Comparison of ENCODE assay signal across 1 cellular context in genomic region chr1:116679828-116680628, GRCh38.
TF ChIP-seq lines count a peak whose summit lies in the region.

No MANE protein-coding gene starts in this region.

TF ChIP-seq in K562, 482 proteins besides CTCF, POLR2A, EP300 and RAD21 (continued from another document and continues in another):
- TF ChIP-seq ZBTB11 (CRISPR knock-in tag; IDR thresholded peaks at IDR 0.05) (peak in 1 of 3 experiments; percentile 52; a peak in 1 of 6 replicates), PKNOX1 (IDR thresholded peaks at IDR 0.05) (peak; percentile 3; the same call in 1 of the 2 replicates), ZFP1 (CRISPR knock-in tag; IDR thresholded peaks at IDR 0.05) (peak; percentile 54; the same call in 1 of the 2 replicates), HBP1 (CRISPR knock-in tag; IDR thresholded peaks at IDR 0.05) (0 out of 2 replicates have a peak, but pooled peaks have one; percentile 41), NUFIP1 (IDR thresholded peaks at IDR 0.05; ENCODE audit: partially characterized antibody) (peak; percentile 45), MNT (conservative IDR thresholded peaks at IDR 0.05) (no peak), CTBP1 (IDR thresholded peaks at IDR 0.05; ENCODE audit: borderline replicate concordance) (peak; percentile 85), FOXO4 (CRISPR knock-in tag; IDR thresholded peaks at IDR 0.05) (no peak), PML (IDR thresholded peaks at IDR 0.05; ENCODE audit: low read length) (peak; percentile 50; the same call in 1 of the 2 replicates), NR3C1 (CRISPR knock-in tag; IDR thresholded peaks at IDR 0.05) (no peak), ADNP (tag; IDR thresholded peaks at IDR 0.05) (peak; percentile 90; the same call in 1 of the 2 replicates), TFAP4 (CRISPR knock-in tag; IDR thresholded peaks at IDR 0.05; ENCODE audit: borderline replicate concordance) (no peak), ZNF311 (CRISPR knock-in tag; IDR thresholded peaks at IDR 0.05) (no peak), E2F1 (CRISPR knock-in tag; IDR thresholded peaks at IDR 0.05) (no peak), ZNF121 (CRISPR knock-in tag; conservative IDR thresholded peaks at IDR 0.05) (no peak), SIN3B (IDR thresholded peaks at IDR 0.05; ENCODE audit: low read depth) (no peak), XRCC3 (IDR thresholded peaks at IDR 0.05) (no peak), KLF16 (IDR thresholded peaks at IDR 0.05) (peak; percentile 82), ZNF316 (IDR thresholded peaks at IDR 0.05) (peak; percentile 35; the same call in 1 of the 2 replicates), SAFB (IDR thresholded peaks at IDR 0.05; ENCODE audit: borderline replicate concordance, low read depth, low read length) (no peak), FOXM1 (IDR thresholded peaks at IDR 0.05; ENCODE audit: low read depth) (peak; percentile 46; the same call in 1 of the 2 replicates), FOXM1 (CRISPR knock-in tag; IDR thresholded peaks at IDR 0.05; ENCODE audit: low read depth) (no peak), PHB2 (IDR thresholded peaks at IDR 0.05; ENCODE audit: low read depth) (peak; percentile 34; the same call in 1 of the 2 replicates), ZNF707 (CRISPR knock-in tag; conservative IDR thresholded peaks at IDR 0.05) (0 out of 2 replicates have a peak, but pooled peaks have one; percentile 27), HIVEP1 (CRISPR knock-in tag; IDR thresholded peaks at IDR 0.05) (no peak), NFRKB (IDR thresholded peaks at IDR 0.05; ENCODE audit: low read depth) (no peak), SOX6 (IDR thresholded peaks at IDR 0.05) (peak; percentile 61; the same call in 1 of the 2 replicates), TCF3 (CRISPR knock-in tag; IDR thresholded peaks at IDR 0.05) (peak; percentile 93), HNRNPH1 (optimal IDR thresholded peaks at IDR 0.05; ENCODE audit: low read depth, low read length) (no peak), MEF2A (IDR thresholded peaks at IDR 0.05; ENCODE audit: control insufficient read depth, low read depth, low read length) (no peak), ID3 (CRISPR knock-in tag; IDR thresholded peaks at IDR 0.05) (no peak), ID3 (tag; IDR thresholded peaks at IDR 0.05) (peak; percentile 60), TFE3 (CRISPR knock-in tag; IDR thresholded peaks at IDR 0.05) (no peak; the same call in 1 of the 2 replicates), ZNF184 (CRISPR knock-in tag; IDR thresholded peaks at IDR 0.05) (no peak), SMAD2 (IDR thresholded peaks at IDR 0.05; ENCODE audit: low read depth, low read length) (no peak), ZNF644 (tag; IDR thresholded peaks at IDR 0.05; ENCODE audit: low read depth) (no peak), PURB (CRISPR knock-in tag; IDR thresholded peaks at IDR 0.05; ENCODE audit: low read depth) (no peak), ZNF398 (CRISPR knock-in tag; IDR thresholded peaks at IDR 0.05) (no peak), THRB (CRISPR knock-in tag; conservative IDR thresholded peaks at IDR 0.05) (0 out of 2 replicates have a peak, but pooled peaks have one; percentile 53), PHF8 (IDR thresholded peaks at IDR 0.05; ENCODE audit: borderline replicate concordance, low read length) (peak; percentile 2; the same call in 1 of the 2 replicates), ZFP30 (CRISPR knock-in tag; IDR thresholded peaks at IDR 0.05; ENCODE audit: borderline replicate concordance) (no peak), KAT7 (CRISPR knock-in tag; IDR thresholded peaks at IDR 0.05; ENCODE audit: borderline replicate concordance) (0 out of 2 replicates have a peak, but pooled peaks have one; percentile 9), EHMT2 (IDR thresholded peaks at IDR 0.05) (peak; percentile 62), HDGF (IDR thresholded peaks at IDR 0.05) (0 out of 2 replicates have a peak, but pooled peaks have one; percentile 26), TEAD1 (CRISPR knock-in tag; IDR thresholded peaks at IDR 0.05) (0 out of 4 replicates have a peak, but pooled peaks have one; percentile 16 to 54), ARHGAP35 (IDR thresholded peaks at IDR 0.05; ENCODE audit: partially characterized antibody) (no peak), ZNF584 (CRISPR knock-in tag; IDR thresholded peaks at IDR 0.05; ENCODE audit: low read depth) (peak; percentile 1; the same call in 1 of the 2 replicates), ZNF445 (CRISPR knock-in tag; IDR thresholded peaks at IDR 0.05; ENCODE audit: low read depth) (0 out of 2 replicates have a peak, but pooled peaks have one; percentile 18), RFX1 (IDR thresholded peaks at IDR 0.05) (no peak), CREM (IDR thresholded peaks at IDR 0.05; ENCODE audit: low read depth) (no peak; the same call in 1 of the 2 replicates), E2F3 (CRISPR knock-in tag; IDR thresholded peaks at IDR 0.05) (no peak), RBFOX2 (IDR thresholded peaks at IDR 0.05; ENCODE audit: low read depth, low read length) (no peak), LARP7 (IDR thresholded peaks at IDR 0.05) (peak; percentile 10; the same call in 1 of the 2 replicates), KLF1 (tag; IDR thresholded peaks at IDR 0.05) (no peak), NR2C2 (CRISPR knock-in tag; IDR thresholded peaks at IDR 0.05) (no peak), NR2C2 (tag; IDR thresholded peaks at IDR 0.05) (no peak)
